Comparison of ENCODE assay signal across 20 cellular contexts in genomic region chr16:15782573-15783365, GRCh38.
DNase-seq lines count a peak whose midpoint lies in the region; ATAC-seq, FAIRE-seq and TF ChIP-seq lines count a peak whose summit lies in the region.
"Had no signal": no experiment of that assay in that cellular context is flagged by ENCODE, and none has a peak within 500 bp of the region (broad histone marks: within the 10 kb centered on the region; RNA-seq: fewer than 3 reads in every experiment).

No MANE protein-coding gene starts in this region.

- no peaks in the 10 kb centered on the region for H3K79me2 ChIP-seq in MM.1S (ENCODE audit: low read length)
- no peaks in the 10 kb centered on the region for H3K79me2 ChIP-seq in K562 (ENCODE audit: control insufficient read depth, insufficient read depth, low read length)

- 15% methylated on average over 13 of the region's 13 CpGs for WGBS in K562 (ENCODE audit: insufficient coverage, low coverage, missing lambda C conversion rate)

- peak; percentile 91 for ATAC-seq in K562
- no peak for ATAC-seq in GM18511 (IDR thresholded peaks at IDR 0.05; ENCODE audit: unreplicated experiment)
- ATAC-seq in mucosa of descending colon = no peak
- ATAC-seq: heart right ventricle had no signal

- H2AFZ ChIP-seq in MM.1S (ENCODE audit: low read length) = peak overlapping the region; percentile 37; the same call in 1 of the 2 replicates
- H2AFZ ChIP-seq in K562 (ENCODE audit: low read depth, low read length) = peak overlapping the region; percentile 61
- H2AFZ ChIP-seq: GM23248 had no signal

- H3K27ac ChIP-seq in MM.1S (ENCODE audit: low read length) (no peak overlapping the region), K562 (ENCODE audit: extremely low read depth, low read depth, low read length) (no peak overlapping the region), muscle layer of duodenum (ENCODE audit: low read length) (peak overlapping the region; percentile 7)
- H3K27ac ChIP-seq: 22Rv1, GM23248, heart right ventricle, SJCRH30, tibial nerve had no signal

- no peaks in the 10 kb centered on the region for H3K9me2 ChIP-seq in MM.1S (replicated peaks; ENCODE audit: insufficient read depth, low read length)

- peak in 1 of 2 experiments; percentile 30; a peak in 1 of 4 replicates for TF ChIP-seq RAD21 in K562 (CRISPR knock-in tag; conservative IDR thresholded peaks at IDR 0.05 in 1 of 2, IDR thresholded peaks at IDR 0.05 in 1 of 2)

- intact Hi-C loops in K562 (cut with micrococcal nuclease) (no loop called here), mucosa of descending colon (cut with DNase I, micrococcal nuclease) (no loop called here)

- no peak overlapping the region for H3K4me2 ChIP-seq in MM.1S (ENCODE audit: low read depth, low read length)
- H3K4me2 ChIP-seq in K562 (ENCODE audit: insufficient read depth, low read length) = no peak overlapping the region

- no peaks in the 10 kb centered on the region for H3K36me3 ChIP-seq in MM.1S (replicated peaks; ENCODE audit: insufficient read depth, low read length)
- H3K36me3 ChIP-seq in K562 (ENCODE audit: control insufficient read depth, insufficient read depth, low read length) = no peaks in the 10 kb centered on the region
- peaks cover 9 to 32% of the 10 kb centered on the region in 2 donors for H3K36me3 ChIP-seq in muscle layer of duodenum (ENCODE audit: control insufficient read depth in 1 of 2, insufficient read depth in 2 of 2, low read length in 2 of 2)
- no peaks in the 10 kb centered on the region for H3K36me3 ChIP-seq in mucosa of descending colon (ENCODE audit: low read depth)
- H3K36me3 ChIP-seq: esophagus squamous epithelium, heart right ventricle, SJCRH30, tibial nerve had no signal

- POLR2A ChIA-PET in K562 (lab: Yijun Ruan, JAX) = interaction anchor here (0.7 to 1.3 kb wide), 2 partner anchors 12 to 57 kb away, joined by 3 read pairs; no protein-coding TSS in a partner anchor

- in situ Hi-C loops in K562 (cut with MboI) = no loop called here

- no TSS peak for BruUV-seq in K562 (replicated peaks; lab: Mats Ljungman, UMichigan)

- no peak for TF ChIP-seq EP300 in K562 (IDR thresholded peaks at IDR 0.05; ENCODE audit: low read length)

- H3K4me1 ChIP-seq in MM.1S (ENCODE audit: low read length) = no peaks in the 10 kb centered on the region
- peaks cover 0 to 3% of the 10 kb centered on the region in 2 experiments; a peak in 2 of 5 replicates for H3K4me1 ChIP-seq in K562 (replicated peaks in 1 of 2; ENCODE audit: control insufficient read depth in 2 of 2, insufficient read depth in 2 of 2, low read length in 2 of 2)
- peaks cover 0 to 74% of the 10 kb centered on the region in 2 donors for H3K4me1 ChIP-seq in muscle layer of duodenum (ENCODE audit: control insufficient read depth in 1 of 2, insufficient read depth in 2 of 2, low read length in 2 of 2)
- no peaks in the 10 kb centered on the region for H3K4me1 ChIP-seq in mucosa of descending colon (ENCODE audit: low read depth)
- H3K4me1 ChIP-seq: heart right ventricle, SJCRH30, tibial nerve had no signal

- peak; percentile 59 for FAIRE-seq in K562 (lab: Jason Lieb, UNC)

- no peak overlapping the region for H3K9ac ChIP-seq in MM.1S (ENCODE audit: low read length)
- H3K9ac ChIP-seq in K562 (ENCODE audit: insufficient read depth in 1 of 2, low read depth in 2 of 2, low read length in 2 of 2) = no peak overlapping the region
- H3K9ac ChIP-seq: GM23248 had no signal

- no peaks in the 10 kb centered on the region for H3F3A ChIP-seq in MM.1S (ENCODE audit: insufficient read depth, low read length)

- H4K20me1 ChIP-seq in MM.1S (ENCODE audit: insufficient read depth, low read length) = no peaks in the 10 kb centered on the region
- 0 out of 2 replicates have a peak, but pooled peaks cover 4% of the 10 kb centered on the region for H4K20me1 ChIP-seq in K562 (replicated peaks; ENCODE audit: control insufficient read depth, insufficient read depth, low read length)

- CTCF ChIA-PET in K562 (lab: Yijun Ruan, JAX; ENCODE audit: low intra/inter-chr PET ratio) = interaction anchor here (0.7 kb wide), 1 partner anchor 411 kb away, joined by 3 read pairs; no protein-coding TSS in a partner anchor

- no peaks in the 10 kb centered on the region for H3K9me3 ChIP-seq in MM.1S (replicated peaks; ENCODE audit: insufficient read depth, low read length)
- no peaks in the 10 kb centered on the region for H3K9me3 ChIP-seq in K562 (replicated peaks; ENCODE audit: control insufficient read depth, insufficient read depth, low read depth, low read length)
- H3K9me3 ChIP-seq in muscle layer of duodenum (ENCODE audit: control insufficient read depth in 1 of 2, low read length in 2 of 2) = no peaks in the 10 kb centered on the region
- no peaks in the 10 kb centered on the region for H3K9me3 ChIP-seq in mucosa of descending colon
- H3K9me3 ChIP-seq: esophagus squamous epithelium, heart right ventricle, SJCRH30, tibial nerve had no signal

- H3K27me3 ChIP-seq in MM.1S (replicated peaks; ENCODE audit: insufficient read depth, low read length) = no peaks in the 10 kb centered on the region
- H3K27me3 ChIP-seq in K562 (ENCODE audit: control insufficient read depth in 2 of 2, insufficient read depth in 2 of 2, low read length in 2 of 2) = peaks cover 3 to 38% of the 10 kb centered on the region in 2 experiments; a peak in 4 of 5 replicates
- H3K27me3 ChIP-seq in muscle layer of duodenum (ENCODE audit: low read depth, low read length) = no peaks in the 10 kb centered on the region
- H3K27me3 ChIP-seq: esophagus squamous epithelium, SJCRH30, tibial nerve had no signal

- no peak for TF ChIP-seq POLR2A in K562 (conservative IDR thresholded peaks at IDR 0.05)

- H3K4me3 ChIP-seq in MM.1S (ENCODE audit: low read length) = no peak overlapping the region
- no peak overlapping the region for H3K4me3 ChIP-seq in K562
- H3K4me3 ChIP-seq in muscle layer of duodenum (ENCODE audit: low read depth in 1 of 2, low read length in 2 of 2) = no peak overlapping the region
- H3K4me3 ChIP-seq in mucosa of descending colon = no peak overlapping the region
- H3K4me3 ChIP-seq: esophagus squamous epithelium, GM23248, heart right ventricle, SJCRH30, tibial nerve had no signal

- DNase-seq in DMS 273 (lab: John Stamatoyannopoulos, UW; ENCODE audit: unreplicated experiment) = peak; percentile 24
- no peak for DNase-seq in DMS 273 treated with DMSO at 0.1 percent for 48 hours (lab: John Stamatoyannopoulos, UW)
- no peak for DNase-seq in MM.1S
- DNase-seq in K562 (ENCODE audit: extremely low read depth in 1 of 4, low spot score in 3 of 4) = peak; percentile 55 to 73 (median 64)
- DNase-seq in mucosa of descending colon = no peak
- no peak for DNase-seq in COLO668 (lab: John Stamatoyannopoulos, UW; ENCODE audit: unreplicated experiment)
- DNase-seq: activated effector memory CD4-positive, alpha-beta T cell treated with anti-CD3 and anti-CD28 coated beads, Interleukin-2, amount 50 U/mL, for 16 hours; C1 segment of cervical spinal cord; DMS79 treated with DMSO at 0.1 percent for 48 hours; esophagus squamous epithelium; GM23248; heart right ventricle; NCI-H1105 treated with DMSO at 0.1 percent for 48 hours; nucleus accumbens; stimulated activated CD4-positive, alpha-beta T cell treated with anti-CD3 and anti-CD28 coated beads, Interleukin-4, amount 100 ng/mL, for 4 hours had no signal

- TF ChIP-seq CTCF in MM.1S (IDR thresholded peaks at IDR 0.05; ENCODE audit: low read length) (0 out of 2 replicates have a peak, but pooled peaks have one; percentile 4), K562 (IDR thresholded peaks at IDR 0.05 in 2 of 3, conservative IDR thresholded peaks at IDR 0.05 in 1 of 3; ENCODE audit: insufficient read depth in 2 of 3, low read depth in 1 of 3, low read length in 3 of 3) (peak; percentile 42 to 54 (median 53)), mucosa of descending colon (IDR thresholded peaks at IDR 0.05) (no peak)

- H3K9me1 ChIP-seq in K562 (ENCODE audit: control insufficient read depth, insufficient read depth, low read length) = no peaks in the 10 kb centered on the region

TF ChIP-seq in K562, 482 proteins besides CTCF, POLR2A, EP300 and RAD21 (continues in another document):
- TF ChIP-seq ZNF274 (IDR thresholded peaks at IDR 0.05; ENCODE audit: borderline replicate concordance, low read depth, low read length) (no peak), TOE1 (IDR thresholded peaks at IDR 0.05; ENCODE audit: borderline replicate concordance) (peak; percentile 97), TOE1 (CRISPR knock-in tag; IDR thresholded peaks at IDR 0.05; ENCODE audit: borderline replicate concordance, low read depth) (no peak), CHD2 (IDR thresholded peaks at IDR 0.05; ENCODE audit: low read depth, low read length) (no peak), MITF (IDR thresholded peaks at IDR 0.05) (peak; percentile 65; the same call in 1 of the 2 replicates), NFE2L1 (tag; IDR thresholded peaks at IDR 0.05; ENCODE audit: borderline replicate concordance, low read depth) (no peak), CCAR2 (IDR thresholded peaks at IDR 0.05; ENCODE audit: low read depth, low read length) (no peak)

Comparison
In these comparisons a context has a peak if more than half of its experiments do, and no peak if none do; other contexts are left out.
1. DNase-seq: peak in DMS 273 (single experiment) and K562 (4 of 4); none in DMS 273 treated with DMSO at 0.1 percent for 48 hours (single experiment), MM.1S (single experiment), mucosa of descending colon (0 of 3) and COLO668 (single experiment).